ENCODE assay signal across 8 cellular contexts in the genomic region with DNA sequence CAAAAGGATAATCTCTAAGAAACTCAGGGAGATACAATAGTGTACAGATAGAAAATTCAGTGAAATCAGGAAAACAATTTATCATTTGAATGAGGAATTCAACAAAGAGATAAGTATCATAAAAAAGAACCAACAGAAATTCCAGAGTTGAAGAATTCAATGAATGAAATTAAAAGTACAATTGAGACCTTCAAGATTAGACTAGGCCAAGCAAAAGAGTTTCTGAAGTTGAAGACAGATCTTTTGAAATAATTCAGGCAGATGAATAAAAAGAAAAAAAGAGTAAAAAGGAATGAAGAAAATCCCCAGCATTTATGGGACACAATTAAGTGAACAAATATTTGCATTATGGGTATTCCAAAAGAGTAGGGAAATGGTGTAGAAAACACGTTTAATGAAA.
"Had no signal": no experiment of that assay in that cellular context is flagged by ENCODE, and none has a peak within 500 bp of the region (broad histone marks: within the 10 kb centered on the region; RNA-seq: fewer than 3 reads in every experiment).

No MANE protein-coding gene starts in this region.

- H3K27ac ChIP-seq: HL-60, KMS-11 had no signal

- FAIRE-seq: HTR-8/SVneo, K562 had no signal

- H3K4me2 ChIP-seq: KMS-11 had no signal

- H3K9ac ChIP-seq: KMS-11 had no signal

- H3K27me3 Mint-ChIP-seq: IgD-negative memory B cell had no signal

- H3K4me3 ChIP-seq: K562 had no signal

- ATAC-seq: K562 had no signal

- DNase-seq: IMR-90, KBM-7, KG1 had no signal
